Comparison of ENCODE assay signal across 11 cellular contexts in the genomic region with DNA sequence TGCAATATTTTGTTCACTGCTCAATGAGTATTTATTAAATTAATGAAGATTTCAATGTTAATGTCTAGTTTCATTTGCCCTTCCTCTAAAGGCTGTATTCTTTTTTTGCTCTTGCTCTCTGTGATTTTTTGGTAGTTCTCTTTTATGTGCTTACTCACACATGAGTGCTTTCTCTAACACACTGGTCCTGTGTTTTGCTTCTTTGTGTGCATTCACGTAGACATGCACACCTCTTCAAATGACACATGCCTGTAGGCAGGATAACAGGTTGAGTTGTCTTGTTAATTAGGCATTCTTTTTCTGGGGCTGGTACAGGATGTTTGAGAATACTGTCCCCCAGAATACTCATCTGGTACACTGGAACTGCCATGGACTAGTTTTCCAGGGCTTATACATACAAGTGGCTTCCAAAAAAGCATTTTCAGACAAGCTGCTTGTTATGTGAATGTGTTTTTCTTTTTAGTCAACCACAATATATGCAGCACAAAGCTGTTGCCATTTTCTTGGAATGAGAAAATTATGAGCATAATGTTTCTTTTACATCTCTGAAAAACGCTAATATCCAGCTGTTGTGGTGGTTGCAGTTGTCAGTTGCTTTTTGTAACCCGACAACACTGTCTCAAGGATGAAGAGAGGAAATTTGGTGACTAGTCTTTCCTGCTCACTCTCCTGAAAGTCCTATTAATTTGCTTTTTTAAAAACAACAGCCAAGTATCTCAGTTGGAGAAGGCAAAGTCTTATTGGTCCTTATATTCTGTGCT.
"Had no signal": no experiment of that assay in that cellular context is flagged by ENCODE, and none has a peak within 500 bp of the region (broad histone marks: within the 10 kb centered on the region; RNA-seq: fewer than 3 reads in every experiment).

No MANE protein-coding gene starts in this region.

- H3K9me3 Mint-ChIP-seq: activated CD4-positive, alpha-beta T cell treated with anti-CD3 and anti-CD28 coated beads, Interleukin-2, amount 10 ng/mL, durations not matched to agents 24 days and 14 days; naive thymus-derived CD8-positive, alpha-beta T cell; stimulated activated effector memory CD8-positive, alpha-beta T cell treated with anti-CD3 and anti-CD28 coated beads, Interleukin-12 subunit alpha, Interleukin-12 subunit beta, amount 100 ng/mL, for 72 hours had no signal

- ATAC-seq: gastrocnemius medialis; naive thymus-derived CD8-positive, alpha-beta T cell; stimulated activated effector memory CD8-positive, alpha-beta T cell treated with anti-CD3 and anti-CD28 coated beads, Interleukin-12 subunit alpha, Interleukin-12 subunit beta, amount 100 ng/mL, for 72 hours had no signal

- H3K27me3 ChIP-seq: gastrocnemius medialis, hepatocyte, neutrophil, right atrium auricular region, tibial nerve had no signal

- H3K36me3 Mint-ChIP-seq: naive thymus-derived CD8-positive, alpha-beta T cell; stimulated activated effector memory CD8-positive, alpha-beta T cell treated with anti-CD3 and anti-CD28 coated beads, Interleukin-12 subunit alpha, Interleukin-12 subunit beta, amount 100 ng/mL, for 72 hours had no signal

- H3K4me1 ChIP-seq: gastrocnemius medialis had no signal

- H3K4me3 ChIP-seq: gastrocnemius medialis, hepatocyte, lung, right atrium auricular region, tibial nerve had no signal

- H3K9me3 ChIP-seq: gastrocnemius medialis, neutrophil, right atrium auricular region, tibial nerve had no signal

- H3K27ac ChIP-seq: gastrocnemius medialis, hepatocyte, neutrophil, right atrium auricular region, tibial nerve had no signal

- H3K36me3 ChIP-seq: gastrocnemius medialis, neutrophil, right atrium auricular region, tibial nerve had no signal

- DNase-seq: activated CD4-positive, alpha-beta T cell treated with anti-CD3 and anti-CD28 coated beads, Interleukin-2, amount 10 ng/mL, durations not matched to agents 24 days and 14 days; activated naive CD4-positive, alpha-beta T cell treated with Interleukin-2 at 50 U/mL for 16 hours; gastrocnemius medialis; naive thymus-derived CD8-positive, alpha-beta T cell; posterior cingulate gyrus had no signal

- H3K4me3 Mint-ChIP-seq: activated CD4-positive, alpha-beta T cell treated with anti-CD3 and anti-CD28 coated beads, Interleukin-2, amount 10 ng/mL, durations not matched to agents 24 days and 14 days; naive thymus-derived CD8-positive, alpha-beta T cell; stimulated activated effector memory CD8-positive, alpha-beta T cell treated with anti-CD3 and anti-CD28 coated beads, Interleukin-12 subunit alpha, Interleukin-12 subunit beta, amount 100 ng/mL, for 72 hours had no signal

- H3K4me1 Mint-ChIP-seq: activated CD4-positive, alpha-beta T cell treated with anti-CD3 and anti-CD28 coated beads, Interleukin-2, amount 10 ng/mL, durations not matched to agents 24 days and 14 days; stimulated activated effector memory CD8-positive, alpha-beta T cell treated with anti-CD3 and anti-CD28 coated beads, Interleukin-12 subunit alpha, Interleukin-12 subunit beta, amount 100 ng/mL, for 72 hours had no signal

- H3K27ac Mint-ChIP-seq: activated CD4-positive, alpha-beta T cell treated with anti-CD3 and anti-CD28 coated beads, Interleukin-2, amount 10 ng/mL, durations not matched to agents 24 days and 14 days; naive thymus-derived CD8-positive, alpha-beta T cell; stimulated activated effector memory CD8-positive, alpha-beta T cell treated with anti-CD3 and anti-CD28 coated beads, Interleukin-12 subunit alpha, Interleukin-12 subunit beta, amount 100 ng/mL, for 72 hours had no signal
